Comparison of ENCODE assay signal across 8 cellular contexts in genomic region chr19:42423462-42424344, GRCh38. TPM values are rescaled to one million over a fixed set of nuclear protein-coding genes. Genes with fewer than 3 reads are reported as not detected.
DNase-seq lines count a peak whose midpoint lies in the region; ATAC-seq and TF ChIP-seq lines count a peak whose summit lies in the region.

No MANE protein-coding gene starts in this region.

- H3K36me3 ChIP-seq in DOHH2 (ENCODE audit: control insufficient read depth, low read length): peaks cover 31% of the 10 kb centered on the region
- H3K36me3 ChIP-seq in ovary: no peaks in the 10 kb centered on the region
- no peaks in the 10 kb centered on the region for H3K36me3 ChIP-seq in thoracic aorta

- H3K79me2 ChIP-seq in DOHH2 (ENCODE audit: control insufficient read depth, low read length): peaks cover 42% of the 10 kb centered on the region

- ATAC-seq in GM21786 (IDR thresholded peaks at IDR 0.05; ENCODE audit: unreplicated experiment) (peak; percentile 89), Right ventricle myocardium inferior (peak; percentile 91), thoracic aorta (ENCODE audit: insufficient number of reproducible peaks, low FRiP score, low read depth) (peak; percentile 58)
- peak; percentile 96 for ATAC-seq in activated naive CD8-positive, alpha-beta T cell treated with anti-CD3 and anti-CD28 coated beads, Interleukin-2, amount 10 ng/mL, durations not matched to agents 7 days and 5 days (ENCODE audit: low read depth)

- peak overlapping the region; percentile 88 for H3K4me3 ChIP-seq in DOHH2 (ENCODE audit: low read length)
- peak overlapping the region; percentile 60 for H3K4me3 ChIP-seq in ovary
- H3K4me3 ChIP-seq in thoracic aorta: peak overlapping the region; percentile 85

- TF ChIP-seq POLR2A in ovary (IDR thresholded peaks at IDR 0.05): peak; percentile 54

- peaks cover 5% of the 10 kb centered on the region for H3F3A ChIP-seq in DOHH2 (ENCODE audit: control insufficient read depth, insufficient read depth)

- no peaks in the 10 kb centered on the region for H3K27me3 ChIP-seq in DOHH2 (ENCODE audit: control insufficient read depth, low read length)
- no peaks in the 10 kb centered on the region for H3K27me3 ChIP-seq in ovary
- H3K27me3 ChIP-seq in thoracic aorta (replicated peaks; ENCODE audit: insufficient read depth): no peaks in the 10 kb centered on the region

- H4K20me1 ChIP-seq in DOHH2 (ENCODE audit: control insufficient read depth, insufficient read depth, low read depth, low read length): peaks cover 12% of the 10 kb centered on the region; the same call in 1 of the 2 replicates

- peak overlapping the region; percentile 88 for H3K27ac Mint-ChIP-seq in activated naive CD8-positive, alpha-beta T cell treated with anti-CD3 and anti-CD28 coated beads, Interleukin-2, amount 10 ng/mL, durations not matched to agents 7 days and 5 days

- peak overlapping the region; percentile 78 for H3K4me2 ChIP-seq in DOHH2 (ENCODE audit: low read length)

- DNase-seq in LHCN-M2 (ENCODE audit: low read depth): peak; percentile 88
- peak; percentile 79 for DNase-seq in SKM-1 treated with dmso at 0.1 percent for 144 hours (lab: John Stamatoyannopoulos, UW; ENCODE audit: unreplicated experiment)
- DNase-seq in activated naive CD8-positive, alpha-beta T cell treated with anti-CD3 and anti-CD28 coated beads, Interleukin-2, amount 10 ng/mL, durations not matched to agents 7 days and 5 days: peak; percentile 92
- DNase-seq in Right ventricle myocardium inferior (ENCODE audit: missing footprints): peak; percentile 92
- peak; percentile 76 to 90 (median 88) for DNase-seq in ovary
- peak; percentile 59 for DNase-seq in thoracic aorta (ENCODE audit: low spot score)

- H3K9me2 ChIP-seq in DOHH2 (replicated peaks; ENCODE audit: control insufficient read depth, low read length): no peaks in the 10 kb centered on the region

- WGBS in ovary, 3 donors: 1 to 3% (median 2%) methylated on average over 58 to 65 of the region's 65 CpGs

- no peak for TF ChIP-seq EP300 in ovary (IDR thresholded peaks at IDR 0.05)

- peaks cover 2% of the 10 kb centered on the region for H3K36me3 Mint-ChIP-seq in activated naive CD8-positive, alpha-beta T cell treated with anti-CD3 and anti-CD28 coated beads, Interleukin-2, amount 10 ng/mL, durations not matched to agents 7 days and 5 days

- H3K4me1 ChIP-seq in DOHH2 (ENCODE audit: control insufficient read depth, low read length) (peaks cover 41% of the 10 kb centered on the region), ovary (ENCODE audit: insufficient read depth) (peaks cover 7% of the 10 kb centered on the region), thoracic aorta (ENCODE audit: control insufficient read depth in 1 of 2, low read depth in 2 of 2) (peaks cover 9 to 17% of the 10 kb centered on the region in 2 donors)

- peak overlapping the region; percentile 83 for H3K27ac ChIP-seq in DOHH2 (ENCODE audit: low read depth, low read length)
- peak overlapping the region in 1 of 2 donors; percentile 56 for H3K27ac ChIP-seq in ovary
- H3K27ac ChIP-seq in thoracic aorta: no peak overlapping the region

- H3K9me3 ChIP-seq in DOHH2 (ENCODE audit: control insufficient read depth, insufficient read depth, low read length): no peaks in the 10 kb centered on the region
- H3K9me3 ChIP-seq in ovary: no peaks in the 10 kb centered on the region
- no peaks in the 10 kb centered on the region for H3K9me3 ChIP-seq in thoracic aorta

- intact Hi-C loops in Right ventricle myocardium inferior (cut with DNase I): loop anchor here (5.0 kb wide), 1 partner anchor 171 kb away; no protein-coding TSS in a partner anchor
- intact Hi-C loops in ovary (cut with DNase I): no loop called here

- TF ChIP-seq CTCF in DOHH2 (IDR thresholded peaks at IDR 0.05; ENCODE audit: low read depth, low read length, poor library complexity, severe bottlenecking) (no peak), ovary (IDR thresholded peaks at IDR 0.05) (peak in 1 of 3 donors; percentile 12), thoracic aorta (IDR thresholded peaks at IDR 0.05) (no peak)

- no peaks in the 10 kb centered on the region for H3K27me3 Mint-ChIP-seq in activated naive CD8-positive, alpha-beta T cell treated with anti-CD3 and anti-CD28 coated beads, Interleukin-2, amount 10 ng/mL, durations not matched to agents 7 days and 5 days

- H3K9me3 Mint-ChIP-seq in activated naive CD8-positive, alpha-beta T cell treated with anti-CD3 and anti-CD28 coated beads, Interleukin-2, amount 10 ng/mL, durations not matched to agents 7 days and 5 days: no peaks in the 10 kb centered on the region

- POLR2A ChIA-PET in activated naive CD8-positive, alpha-beta T cell treated with anti-CD3 and anti-CD28 coated beads, Interleukin-2, amount 10 ng/mL, durations not matched to agents 7 days and 5 days (lab: Charles Lee): interaction anchor here (0.8 to 1.7 kb wide), 8 partner anchors 9 to 348 kb away, joined by 3 to 7 read pairs (median 4); partner anchors contain the start of genes PAFAH1B3 and ZNF574

- H3K4me3 Mint-ChIP-seq in activated naive CD8-positive, alpha-beta T cell treated with anti-CD3 and anti-CD28 coated beads, Interleukin-2, amount 10 ng/mL, durations not matched to agents 7 days and 5 days: peak overlapping the region; percentile 92

- H3K4me1 Mint-ChIP-seq in activated naive CD8-positive, alpha-beta T cell treated with anti-CD3 and anti-CD28 coated beads, Interleukin-2, amount 10 ng/mL, durations not matched to agents 7 days and 5 days: peaks cover 38% of the 10 kb centered on the region

RNA-seq across cellular contexts. Expression of gene LIPE, which starts 3.5 kb away (rescaled TPM):
- 2.8 and 3.6 TPM in 2 replicates for total RNA-seq in LHCN-M2 (2014; rRNA removed)
- 3.2 TPM for polyA plus RNA-seq in LHCN-M2 (2012)
- 10 to 100 TPM; 34.6 to 35.1 TPM for total RNA-seq in activated naive CD8-positive, alpha-beta T cell treated with anti-CD3 and anti-CD28 coated beads, Interleukin-2, amount 10 ng/mL, durations not matched to agents 7 days and 5 days
- total RNA-seq in Right ventricle myocardium inferior: 67.7 TPM
- total RNA-seq in ovary: 10 to 100 TPM in 3 of 7 donors, 1 to 10 TPM in 4; 2.3 to 15.1 (median 5.4) TPM
- polyA plus RNA-seq in ovary: 1 to 10 TPM; 1.7 to 7.9 TPM
- total RNA-seq in thoracic aorta: 1 to 10 TPM; 4.5 to 7.3 TPM

RNA-seq across cellular contexts. Expression of gene CXCL17, which starts 19.0 kb away (rescaled TPM):
- not detected in 2 replicates for total RNA-seq in LHCN-M2 (2014; rRNA removed)
- not detected for polyA plus RNA-seq in LHCN-M2 (2012)
- total RNA-seq in activated naive CD8-positive, alpha-beta T cell treated with anti-CD3 and anti-CD28 coated beads, Interleukin-2, amount 10 ng/mL, durations not matched to agents 7 days and 5 days: not detected
- not detected for total RNA-seq in Right ventricle myocardium inferior
- total RNA-seq in ovary: under 1 TPM in 2 of 7 donors, not detected in 5; 0.32 to 0.46 TPM
- not detected for polyA plus RNA-seq in ovary
- 1 to 10 TPM in 1 of 2 donors, not detected in 1; 1.6 TPM for total RNA-seq in thoracic aorta

RNA-seq across cellular contexts. Expression of gene CNFN, which starts 33.6 kb away (rescaled TPM):
- total RNA-seq in LHCN-M2 (2014; rRNA removed) (not detected in 2 replicates), Right ventricle myocardium inferior (0.87 TPM), ovary (not detected), thoracic aorta (not detected)
- polyA plus RNA-seq in LHCN-M2 (2012): 1.1 TPM
- total RNA-seq in activated naive CD8-positive, alpha-beta T cell treated with anti-CD3 and anti-CD28 coated beads, Interleukin-2, amount 10 ng/mL, durations not matched to agents 7 days and 5 days: not detected
- polyA plus RNA-seq in ovary: under 1 TPM; 0.47 to 0.91 TPM
